1 cellular context compared by ENCODE assay signal in genomic region chr2:102664439-102665042, GRCh38.
A peak's percentile ranks its signal among the peaks of the same experiment; 100 is the strongest.
TF ChIP-seq lines count a peak whose summit lies in the region.

No MANE protein-coding gene starts in this region.

TF ChIP-seq in K562, 482 proteins besides CTCF, POLR2A, EP300 and RAD21 (continued from another document and continues in another):
- TF ChIP-seq CHD7 (IDR thresholded peaks at IDR 0.05; ENCODE audit: low read depth, low read length) (no peak), SFPQ (IDR thresholded peaks at IDR 0.05; ENCODE audit: low read depth, low read length) (no peak), KLF16 (IDR thresholded peaks at IDR 0.05) (no peak), SMAD1 (IDR thresholded peaks at IDR 0.05; ENCODE audit: low read depth, low read length, partially characterized antibody) (no peak), ZNF280B (CRISPR knock-in tag; IDR thresholded peaks at IDR 0.05) (no peak), RERE (CRISPR knock-in tag; IDR thresholded peaks at IDR 0.05; ENCODE audit: borderline replicate concordance) (no peak), CBX8 (IDR thresholded peaks at IDR 0.05; ENCODE audit: borderline replicate concordance, extremely low read depth, low read depth, low read length, poor library complexity, severe bottlenecking) (no peak), PATZ1 (CRISPR knock-in tag; IDR thresholded peaks at IDR 0.05; ENCODE audit: borderline replicate concordance) (no peak), NUFIP1 (IDR thresholded peaks at IDR 0.05; ENCODE audit: partially characterized antibody) (no peak), CXXC5 (CRISPR knock-in tag; IDR thresholded peaks at IDR 0.05) (peak; percentile 54), ZNF253 (CRISPR knock-in tag; conservative IDR thresholded peaks at IDR 0.05) (no peak), CBFB (CRISPR knock-in tag; IDR thresholded peaks at IDR 0.05) (no peak), ZBTB5 (IDR thresholded peaks at IDR 0.05) (no peak), ZBTB8A (IDR thresholded peaks at IDR 0.05; ENCODE audit: partially characterized antibody) (no peak), RHOXF2B (CRISPR knock-in tag; conservative IDR thresholded peaks at IDR 0.05) (no peak), ELF4 (CRISPR knock-in tag; IDR thresholded peaks at IDR 0.05) (0 out of 2 replicates have a peak, but pooled peaks have one; percentile 10), NFATC3 (IDR thresholded peaks at IDR 0.05) (no peak), ZNF431 (CRISPR knock-in tag; IDR thresholded peaks at IDR 0.05) (no peak), JUND (IDR thresholded peaks at IDR 0.05; ENCODE audit: borderline replicate concordance, low read depth, low read length) (peak; percentile 94), JUND (tag; IDR thresholded peaks at IDR 0.05; ENCODE audit: borderline replicate concordance, low read depth, low read length) (peak; percentile 94; the same call in 2 of the 3 replicates), ZNF79 (CRISPR knock-in tag; IDR thresholded peaks at IDR 0.05; ENCODE audit: low read depth) (no peak), ZNF263 (CRISPR knock-in tag; IDR thresholded peaks at IDR 0.05; ENCODE audit: borderline replicate concordance) (no peak), ZNF444 (CRISPR knock-in tag; IDR thresholded peaks at IDR 0.05) (no peak), RB1 (IDR thresholded peaks at IDR 0.05; ENCODE audit: low read depth) (no peak), MCM2 (IDR thresholded peaks at IDR 0.05; ENCODE audit: low read depth) (no peak), ZNF398 (CRISPR knock-in tag; IDR thresholded peaks at IDR 0.05) (no peak)
